15 cellular contexts compared by ENCODE assay signal in genomic region chr7:139328375-139328774, GRCh38. TPM values are rescaled to one million over a fixed set of nuclear protein-coding genes. Genes with fewer than 3 reads are reported as not detected.
A peak's percentile ranks its signal among the peaks of the same experiment; 100 is the strongest.
DNase-seq lines count a peak whose midpoint lies in the region; ATAC-seq and TF ChIP-seq lines count a peak whose summit lies in the region.
"Had no signal": no experiment of that assay in that cellular context is flagged by ENCODE, and none has a peak within 500 bp of the region (broad histone marks: within the 10 kb centered on the region; RNA-seq: fewer than 3 reads in every experiment).

No MANE protein-coding gene starts in this region.

- H3K4me1 Mint-ChIP-seq in stimulated activated effector memory CD8-positive, alpha-beta T cell treated with anti-CD3 and anti-CD28 coated beads, Interleukin-12 subunit alpha, Interleukin-12 subunit beta, amount 100 ng/mL, for 72 hours, result peaks cover 14% of the 10 kb centered on the region

- no peak overlapping the region for H3K4me3 ChIP-seq in Peyer's patch
- H3K4me3 ChIP-seq: upper lobe of left lung had no signal

- H3K36me3 ChIP-seq in Peyer's patch, result no peaks in the 10 kb centered on the region
- H3K36me3 ChIP-seq: upper lobe of left lung had no signal

- no peaks in the 10 kb centered on the region for H3K9me3 Mint-ChIP-seq in stimulated activated effector memory CD8-positive, alpha-beta T cell treated with anti-CD3 and anti-CD28 coated beads, Interleukin-12 subunit alpha, Interleukin-12 subunit beta, amount 100 ng/mL, for 72 hours

- no peak for TF ChIP-seq POLR2A in Peyer's patch (IDR thresholded peaks at IDR 0.05)

- H3K9me3 ChIP-seq in Peyer's patch, result no peaks in the 10 kb centered on the region
- H3K9me3 ChIP-seq: upper lobe of left lung had no signal

- H3K27ac ChIP-seq in Peyer's patch, result no peak overlapping the region
- H3K27ac ChIP-seq: parathyroid adenoma, upper lobe of left lung had no signal

- H3K4me3 Mint-ChIP-seq in stimulated activated effector memory CD8-positive, alpha-beta T cell treated with anti-CD3 and anti-CD28 coated beads, Interleukin-12 subunit alpha, Interleukin-12 subunit beta, amount 100 ng/mL, for 72 hours, result no peak overlapping the region
- H3K4me3 Mint-ChIP-seq: B cell had no signal

- no peaks in the 10 kb centered on the region for H3K4me1 ChIP-seq in Peyer's patch
- H3K4me1 ChIP-seq: upper lobe of left lung had no signal

- DNase-seq in AG08395 (ENCODE audit: low spot score) (peak; percentile 89), HT-29 (ENCODE audit: low spot score) (peak; percentile 0), astrocyte of the hippocampus (ENCODE audit: low read depth, low spot score) (peak; percentile 30), iris pigment epithelial cell (ENCODE audit: low read depth) (peak; percentile 85), Peyer's patch (no peak), iPS-NIHi7 (ENCODE audit: extremely low spot score) (no peak), SW480 (ENCODE audit: low spot score) (no peak)
- no peak for DNase-seq in stimulated activated effector memory CD8-positive, alpha-beta T cell treated with anti-CD3 and anti-CD28 coated beads, Interleukin-12 subunit alpha, Interleukin-12 subunit beta, amount 100 ng/mL, for 72 hours (ENCODE audit: low spot score in 2 of 2)
- DNase-seq: activated CD8-positive, alpha-beta memory T cell treated with anti-CD3 and anti-CD28 coated beads, Interleukin-2, amount 50 U/mL, for 4 hours; DND-41; NCI-H1436 treated with DMSO at 0.1 percent for 48 hours; stimulated activated CD8-positive, alpha-beta memory T cell treated with anti-CD3 and anti-CD28 coated beads, Interleukin-4, amount 100 ng/mL, for 48 hours; upper lobe of left lung had no signal

- no peaks in the 10 kb centered on the region for H3K27me3 ChIP-seq in Peyer's patch
- H3K27me3 ChIP-seq: upper lobe of left lung had no signal

- no peaks in the 10 kb centered on the region for H3K36me3 Mint-ChIP-seq in stimulated activated effector memory CD8-positive, alpha-beta T cell treated with anti-CD3 and anti-CD28 coated beads, Interleukin-12 subunit alpha, Interleukin-12 subunit beta, amount 100 ng/mL, for 72 hours

- no peak for ATAC-seq in stimulated activated effector memory CD8-positive, alpha-beta T cell treated with anti-CD3 and anti-CD28 coated beads, Interleukin-12 subunit alpha, Interleukin-12 subunit beta, amount 100 ng/mL, for 72 hours

- TF ChIP-seq CTCF in Peyer's patch (IDR thresholded peaks at IDR 0.05), result no peak

- no peak overlapping the region for H3K27ac Mint-ChIP-seq in stimulated activated effector memory CD8-positive, alpha-beta T cell treated with anti-CD3 and anti-CD28 coated beads, Interleukin-12 subunit alpha, Interleukin-12 subunit beta, amount 100 ng/mL, for 72 hours
- H3K27ac Mint-ChIP-seq: B cell had no signal

RNA-seq across cellular contexts. Expression of gene FMC1, which starts 12.8 kb away (rescaled TPM):
- total RNA-seq in HT-29 (2014; rRNA removed; shearing (Covaris generic)), result 16.5 and 19.4 TPM in 2 replicates
- 10 to 100 TPM in 1 of 4 donors, 1 to 10 TPM in 2, not detected in 1; 4.4 to 12.1 (median 5.4) TPM for total RNA-seq in Peyer's patch

RNA-seq across cellular contexts. Expression of gene LUC7L2, which starts 31.3 kb away (rescaled TPM):
- 178 and 201 TPM in 2 replicates for total RNA-seq in HT-29 (2014; rRNA removed; shearing (Covaris generic))
- total RNA-seq in Peyer's patch, result 100 to 1,000 TPM in 1 of 4 donors, 10 to 100 TPM in 3; 57.6 to 182 (median 74.4) TPM

Comparison
In these comparisons a context has a peak if more than half of its experiments do, and no peak if none do; other contexts are left out.
1. DNase-seq: peak in AG08395 (single experiment), HT-29 (single experiment), astrocyte of the hippocampus (single experiment) and iris pigment epithelial cell (single experiment); none in Peyer's patch (0 of 3), iPS-NIHi7 (single experiment), stimulated activated effector memory CD8-positive, alpha-beta T cell treated with anti-CD3 and anti-CD28 coated beads, Interleukin-12 subunit alpha, Interleukin-12 subunit beta, amount 100 ng/mL, for 72 hours (0 of 2) and SW480 (single experiment).